ENCODE assay signal across 8 cellular contexts in the genomic region with DNA sequence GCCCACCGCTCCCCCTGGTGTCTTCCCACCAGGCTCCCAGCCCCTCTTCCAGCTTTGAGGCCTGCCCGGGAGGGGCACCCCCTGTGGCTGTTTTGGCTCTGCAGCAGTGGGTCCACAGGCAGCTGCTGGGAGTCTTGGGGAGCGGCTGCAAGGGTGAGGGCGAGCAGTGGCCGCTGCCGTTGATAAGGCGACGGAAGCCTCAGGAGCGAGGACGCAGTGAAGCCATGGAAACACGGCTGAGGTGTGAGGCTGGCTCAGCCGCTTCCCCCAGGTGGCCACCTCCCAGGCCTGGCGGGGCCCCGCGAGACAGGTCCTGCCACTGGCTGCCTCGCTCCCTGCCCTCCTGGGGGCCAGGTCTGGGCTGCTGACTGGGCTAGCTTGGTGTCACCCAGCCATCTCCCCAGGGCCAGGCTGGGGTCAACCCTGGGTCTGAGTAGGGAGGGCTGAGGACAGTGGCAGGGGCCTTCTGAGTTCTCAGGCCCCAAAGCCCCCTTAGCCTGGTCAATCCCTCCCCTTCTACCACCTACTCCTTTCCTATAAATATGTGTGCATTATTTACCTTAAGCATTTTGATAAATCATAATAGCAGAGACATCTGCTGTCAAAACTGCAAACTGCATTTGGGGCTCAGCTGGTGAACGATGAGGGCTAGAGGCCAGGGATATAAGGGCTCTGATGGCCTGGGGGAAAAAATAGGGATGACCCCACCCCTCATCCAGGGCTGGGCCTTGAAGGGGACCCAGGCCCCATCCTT. TPM values are rescaled to one million over a fixed set of nuclear protein-coding genes. Genes with fewer than 3 reads are reported as not detected.
DNase-seq lines count a peak whose midpoint lies in the region; ATAC-seq, FAIRE-seq and TF ChIP-seq lines count a peak whose summit lies in the region.

No MANE protein-coding gene starts in this region.

- H3K9me3 Mint-ChIP-seq in activated naive CD4-positive, alpha-beta T cell treated with anti-CD3 and anti-CD28 coated beads, Interleukin-2, amount 10 ng/mL, durations not matched to agents 7 days and 5 days, result no peaks in the 10 kb centered on the region

- 9 to 10% methylated on average over 15 to 17 of the region's 17 CpGs for WGBS in pancreas, 2 donors

- peaks cover 57% of the 10 kb centered on the region for H3K27me3 Mint-ChIP-seq in activated naive CD4-positive, alpha-beta T cell treated with anti-CD3 and anti-CD28 coated beads, Interleukin-2, amount 10 ng/mL, durations not matched to agents 7 days and 5 days

- H3K27ac ChIP-seq in pancreas, result peak overlapping the region; percentile 45 to 82 (median 68)

- no peak overlapping the region for H3K27ac Mint-ChIP-seq in activated naive CD4-positive, alpha-beta T cell treated with anti-CD3 and anti-CD28 coated beads, Interleukin-2, amount 10 ng/mL, durations not matched to agents 7 days and 5 days

- peak; percentile 54 to 73 (median 66) for ATAC-seq in pancreas
- no peak for ATAC-seq in HG03196 (IDR thresholded peaks at IDR 0.05; ENCODE audit: unreplicated experiment)

- FAIRE-seq in pancreas (lab: Jason Lieb, UNC), result no peak

- TF ChIP-seq CTCF in fibroblast of mammary gland (conservative IDR thresholded peaks at IDR 0.05; ENCODE audit: control insufficient read depth, insufficient read depth, low read depth, low read length) (peak; percentile 59), pancreas (IDR thresholded peaks at IDR 0.05) (peak in 1 of 4 donors; percentile 27)

- H3K36me3 Mint-ChIP-seq in activated naive CD4-positive, alpha-beta T cell treated with anti-CD3 and anti-CD28 coated beads, Interleukin-2, amount 10 ng/mL, durations not matched to agents 7 days and 5 days, result no peaks in the 10 kb centered on the region

- intact Hi-C loops in pancreas (cut with DNase I), result loop anchor here (5.0 to 10.0 kb wide), 3 partner anchors 38 to 58 kb away; no protein-coding TSS in a partner anchor

- CTCF ChIA-PET in activated naive CD4-positive, alpha-beta T cell treated with anti-CD3 and anti-CD28 coated beads, Interleukin-2, amount 10 ng/mL, durations not matched to agents 7 days and 5 days (lab: Charles Lee), result interaction anchor here (0.7 to 7.6 kb wide), 13 partner anchors 12 to 271 kb away, joined by 3 to 113 read pairs (median 3); no protein-coding TSS in a partner anchor

- H3K4me3 Mint-ChIP-seq in activated naive CD4-positive, alpha-beta T cell treated with anti-CD3 and anti-CD28 coated beads, Interleukin-2, amount 10 ng/mL, durations not matched to agents 7 days and 5 days, result no peak overlapping the region

- no peaks in the 10 kb centered on the region for H3K4me1 Mint-ChIP-seq in activated naive CD4-positive, alpha-beta T cell treated with anti-CD3 and anti-CD28 coated beads, Interleukin-2, amount 10 ng/mL, durations not matched to agents 7 days and 5 days

- H3K36me3 ChIP-seq in pancreas (no peaks in the 10 kb centered on the region), MG63 (peaks cover 44% of the 10 kb centered on the region)

- H3K4me1 ChIP-seq in pancreas, result peaks cover 52 to 61% (median 59%) of the 10 kb centered on the region in 3 donors

- H3K27me3 ChIP-seq in pancreas (no peaks in the 10 kb centered on the region), MG63 (no peaks in the 10 kb centered on the region)

- peak; percentile 48 for DNase-seq in activated naive CD4-positive, alpha-beta T cell treated with anti-CD3 and anti-CD28 coated beads, Interleukin-2, amount 10 ng/mL, durations not matched to agents 7 days and 5 days
- no peak for DNase-seq in activated naive CD4-positive, alpha-beta T cell treated with anti-CD3 and anti-CD28 coated beads, Interleukin-2, amount 50 U/mL, for 16 hours
- peak; percentile 37 for DNase-seq in RKO (ENCODE audit: low spot score)
- DNase-seq in fibroblast of mammary gland (ENCODE audit: low read depth), result no peak
- peak; percentile 85 to 95 (median 88) for DNase-seq in pancreas
- no peak for DNase-seq in MG63
- DNase-seq in NCI-H2227 treated with DMSO at 0.1 percent for 48 hours (lab: John Stamatoyannopoulos, UW), result no peak

- H3K4me3 ChIP-seq in fibroblast of mammary gland (ENCODE audit: control insufficient read depth, low read depth, low read length) (no peak overlapping the region), pancreas (no peak overlapping the region), MG63 (no peak overlapping the region)

- H3K9me3 ChIP-seq in pancreas (no peaks in the 10 kb centered on the region), MG63 (no peaks in the 10 kb centered on the region)

RNA-seq across cellular contexts. Expression of gene CXXC5, which starts 41.7 kb away (rescaled TPM):
- 10 to 100 TPM; 39.5 to 70.5 (median 45.4) TPM for total RNA-seq in pancreas
- 10 to 100 TPM; 33.0 to 36.4 TPM for polyA plus RNA-seq in pancreas
- total RNA-seq in MG63 (2014; rRNA removed; shearing (Covaris generic); ENCODE audit: low replicate concordance), result 133 and 193 TPM in 2 replicates

Comparison
In these comparisons a context has a peak if more than half of its experiments do, and no peak if none do; other contexts are left out.
1. DNase-seq: peak in activated naive CD4-positive, alpha-beta T cell treated with anti-CD3 and anti-CD28 coated beads, Interleukin-2, amount 10 ng/mL, durations not matched to agents 7 days and 5 days (single experiment), RKO (single experiment) and pancreas (6 of 6); none in activated naive CD4-positive, alpha-beta T cell treated with anti-CD3 and anti-CD28 coated beads, Interleukin-2, amount 50 U/mL, for 16 hours (single experiment), fibroblast of mammary gland (single experiment), MG63 (single experiment) and NCI-H2227 treated with DMSO at 0.1 percent for 48 hours (single experiment).